Comparison of ENCODE assay signal across 12 cellular contexts in the genomic region with DNA sequence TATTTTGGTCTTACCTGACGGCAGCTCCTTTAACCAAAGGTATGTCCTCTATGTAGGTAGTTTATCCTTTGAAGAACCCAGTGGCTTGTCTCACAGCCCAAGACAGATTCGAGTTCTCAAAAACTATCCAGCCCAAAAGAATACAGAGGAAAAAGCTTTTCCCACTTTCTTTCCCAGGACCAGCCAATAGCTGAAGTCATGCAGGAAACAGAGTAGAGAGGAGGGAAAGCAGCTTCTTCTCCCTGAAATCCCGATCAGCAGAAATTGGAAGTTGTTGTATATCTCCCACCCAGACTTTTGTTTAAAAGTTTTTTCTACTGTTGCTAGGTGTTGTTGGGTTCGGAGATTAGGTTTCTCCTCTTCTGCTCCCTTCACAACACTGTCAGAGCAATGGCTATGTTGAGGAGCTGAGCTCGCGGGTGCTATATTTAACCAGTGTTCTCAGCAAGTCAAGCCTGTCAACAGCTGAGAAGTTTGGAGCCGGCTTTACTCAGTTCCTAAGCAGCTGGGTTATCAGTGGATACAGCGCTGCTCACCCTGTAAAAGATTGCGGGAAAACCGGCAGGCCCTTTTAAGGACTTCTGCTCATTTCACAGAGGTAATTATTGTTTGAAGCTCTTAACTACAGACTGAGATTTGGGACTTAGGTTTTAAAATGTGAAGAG. TPM values are rescaled to one million over a fixed set of nuclear protein-coding genes. Genes with fewer than 3 reads are reported as not detected.
A peak's percentile ranks its signal among the peaks of the same experiment; 100 is the strongest.
DNase-seq lines count a peak whose midpoint lies in the region; ATAC-seq, FAIRE-seq and TF ChIP-seq lines count a peak whose summit lies in the region.
"Had no signal": no experiment of that assay in that cellular context is flagged by ENCODE, and none has a peak within 500 bp of the region (broad histone marks: within the 10 kb centered on the region; RNA-seq: fewer than 3 reads in every experiment).

A gene with protein sequence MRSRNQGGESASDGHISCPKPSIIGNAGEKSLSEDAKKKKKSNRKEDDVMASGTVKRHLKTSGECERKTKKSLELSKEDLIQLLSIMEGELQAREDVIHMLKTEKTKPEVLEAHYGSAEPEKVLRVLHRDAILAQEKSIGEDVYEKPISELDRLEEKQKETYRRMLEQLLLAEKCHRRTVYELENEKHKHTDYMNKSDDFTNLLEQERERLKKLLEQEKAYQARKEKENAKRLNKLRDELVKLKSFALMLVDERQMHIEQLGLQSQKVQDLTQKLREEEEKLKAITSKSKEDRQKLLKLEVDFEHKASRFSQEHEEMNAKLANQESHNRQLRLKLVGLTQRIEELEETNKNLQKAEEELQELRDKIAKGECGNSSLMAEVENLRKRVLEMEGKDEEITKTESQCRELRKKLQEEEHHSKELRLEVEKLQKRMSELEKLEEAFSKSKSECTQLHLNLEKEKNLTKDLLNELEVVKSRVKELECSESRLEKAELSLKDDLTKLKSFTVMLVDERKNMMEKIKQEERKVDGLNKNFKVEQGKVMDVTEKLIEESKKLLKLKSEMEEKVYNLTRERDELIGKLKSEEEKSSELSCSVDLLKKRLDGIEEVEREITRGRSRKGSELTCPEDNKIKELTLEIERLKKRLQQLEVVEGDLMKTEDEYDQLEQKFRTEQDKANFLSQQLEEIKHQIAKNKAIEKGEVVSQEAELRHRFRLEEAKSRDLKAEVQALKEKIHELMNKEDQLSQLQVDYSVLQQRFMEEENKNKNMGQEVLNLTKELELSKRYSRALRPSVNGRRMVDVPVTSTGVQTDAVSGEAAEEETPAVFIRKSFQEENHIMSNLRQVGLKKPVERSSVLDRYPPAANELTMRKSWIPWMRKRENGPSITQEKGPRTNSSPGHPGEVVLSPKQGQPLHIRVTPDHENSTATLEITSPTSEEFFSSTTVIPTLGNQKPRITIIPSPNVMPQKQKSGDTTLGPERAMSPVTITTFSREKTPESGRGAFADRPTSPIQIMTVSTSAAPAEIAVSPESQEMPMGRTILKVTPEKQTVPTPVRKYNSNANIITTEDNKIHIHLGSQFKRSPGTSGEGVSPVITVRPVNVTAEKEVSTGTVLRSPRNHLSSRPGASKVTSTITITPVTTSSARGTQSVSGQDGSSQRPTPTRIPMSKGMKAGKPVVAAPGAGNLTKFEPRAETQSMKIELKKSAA (N-terminal part only) (minus strand): TSS at position 401 of the 665 bp plus-strand sequence. CDS start 78,828 bp downstream, outside the sequence.

- no peaks in the 10 kb centered on the region for H3K79me2 ChIP-seq in K562 (ENCODE audit: control insufficient read depth, insufficient read depth, low read length)

- H3K36me3 ChIP-seq in K562 (ENCODE audit: control insufficient read depth, insufficient read depth, low read length) = no peaks in the 10 kb centered on the region

- no peak within 1 kb of the TSS for H3K4me2 ChIP-seq in K562 (ENCODE audit: insufficient read depth, low read length)

- CTCF ChIA-PET in K562 (lab: Yijun Ruan, JAX; ENCODE audit: low intra/inter-chr PET ratio) = no interaction called here

- no peak within 1 kb of the TSS for H3K9ac ChIP-seq in K562 (ENCODE audit: insufficient read depth in 1 of 2, low read depth in 2 of 2, low read length in 2 of 2)

- H3K4me1 ChIP-seq in K562 (replicated peaks in 1 of 2; ENCODE audit: control insufficient read depth in 2 of 2, insufficient read depth in 2 of 2, low read length in 2 of 2) = peaks cover 0 to 7% of the 10 kb centered on the region in 2 experiments; a peak in 2 of 5 replicates

- TF ChIP-seq CTCF in K562 (IDR thresholded peaks at IDR 0.05 in 2 of 3, conservative IDR thresholded peaks at IDR 0.05 in 1 of 3; ENCODE audit: insufficient read depth in 2 of 3, low read depth in 1 of 3, low read length in 3 of 3) = no peak

- intact Hi-C loops in K562 (cut with micrococcal nuclease) = no loop called here
- intact Hi-C loops in sciatic nerve (cut with DNase I) = no loop called here

- no peaks in the 10 kb centered on the region for H3K9me3 ChIP-seq in K562 (replicated peaks; ENCODE audit: control insufficient read depth, insufficient read depth, low read depth, low read length)

- in situ Hi-C loops in K562 (cut with MboI) = no loop called here
- in situ Hi-C loops in KBM-7 (cut with MboI; ENCODE audit: low pct_unique_long_range_greater_than_20kb, low sequenced_read_pairs) = no loop called here

- BruUV-seq in K562 (replicated peaks; lab: Mats Ljungman, UMichigan) = no TSS peak

- POLR2A ChIA-PET in K562 (lab: Yijun Ruan, JAX) = interaction anchor here (0.9 to 1.7 kb wide), 4 partner anchors 11 to 46 kb away, joined by 3 to 6 read pairs (median 4); no protein-coding TSS in a partner anchor

- no peak within 1 kb of the TSS for H3K27ac ChIP-seq in K562 (ENCODE audit: extremely low read depth, low read depth, low read length)

- peak; percentile 67 for ATAC-seq in K562
- ATAC-seq in sciatic nerve = peak; percentile 93
- ATAC-seq in GM18870 (IDR thresholded peaks at IDR 0.05; ENCODE audit: unreplicated experiment) = no peak
- ATAC-seq in HG03457 (IDR thresholded peaks at IDR 0.05; ENCODE audit: unreplicated experiment) = no peak
- no peak for ATAC-seq in HG03565 (IDR thresholded peaks at IDR 0.05; ENCODE audit: unreplicated experiment)

- no peaks in the 10 kb centered on the region for H4K20me1 ChIP-seq in K562 (replicated peaks; ENCODE audit: control insufficient read depth, insufficient read depth, low read length)

- no peak for DNase-seq in GM19239 (ENCODE audit: insufficient read length, low spot score)
- DNase-seq in K562 (ENCODE audit: extremely low read depth in 1 of 4, low spot score in 3 of 4) = peak in 1 of 4 experiments; percentile 18
- peak; percentile 17 for DNase-seq in iPS-NIHi7 (ENCODE audit: extremely low spot score)
- peak; percentile 53 for DNase-seq in sciatic nerve (ENCODE audit: low spot score)
- DNase-seq in KBM-7 = no peak
- DNase-seq: activated CD4-positive, CD25-positive, alpha-beta regulatory T cell treated with anti-CD3 and anti-CD28 coated beads, Interleukin-2, amount 50 U/mL, for 72 hours; GF-D8; NCI-H146; stimulated activated CD4-positive, alpha-beta T cell treated with anti-CD3 and anti-CD28 coated beads, Interleukin-15, amount 100 ng/mL, for 24 hours had no signal

- H3K27me3 ChIP-seq in K562 (ENCODE audit: control insufficient read depth in 2 of 2, insufficient read depth in 2 of 2, low read length in 2 of 2) = no peaks in the 10 kb centered on the region; a peak in 1 of 5 replicates

- TF ChIP-seq RAD21 in K562 (CRISPR knock-in tag; conservative IDR thresholded peaks at IDR 0.05 in 1 of 2, IDR thresholded peaks at IDR 0.05 in 1 of 2) = no peak

- no peaks in the 10 kb centered on the region for H3K9me1 ChIP-seq in K562 (ENCODE audit: control insufficient read depth, insufficient read depth, low read length)

- FAIRE-seq in GM19239 (lab: Jason Lieb, UNC) = peak; percentile 54
- FAIRE-seq in K562 (lab: Jason Lieb, UNC) = no peak

- TF ChIP-seq EP300 in K562 (IDR thresholded peaks at IDR 0.05; ENCODE audit: low read length) = no peak

- no peak within 1 kb of the TSS for H3K4me3 ChIP-seq in K562

- WGBS in K562 (ENCODE audit: insufficient coverage, low coverage, missing lambda C conversion rate) = under 1% methylated on average over 10 of the region's 10 CpGs

- H2AFZ ChIP-seq in K562 (ENCODE audit: low read depth, low read length) = no peak within 1 kb of the TSS

- TF ChIP-seq POLR2A in K562 (conservative IDR thresholded peaks at IDR 0.05) = no peak

TF ChIP-seq in K562, 482 proteins besides CTCF, POLR2A, EP300 and RAD21:
- TF ChIP-seq, protein P1, sequence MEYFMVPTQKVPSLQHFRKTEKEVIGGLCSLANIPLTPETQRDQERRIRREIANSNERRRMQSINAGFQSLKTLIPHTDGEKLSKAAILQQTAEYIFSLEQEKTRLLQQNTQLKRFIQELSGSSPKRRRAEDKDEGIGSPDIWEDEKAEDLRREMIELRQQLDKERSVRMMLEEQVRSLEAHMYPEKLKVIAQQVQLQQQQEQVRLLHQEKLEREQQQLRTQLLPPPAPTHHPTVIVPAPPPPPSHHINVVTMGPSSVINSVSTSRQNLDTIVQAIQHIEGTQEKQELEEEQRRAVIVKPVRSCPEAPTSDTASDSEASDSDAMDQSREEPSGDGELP (CRISPR knock-in tag; IDR thresholded peaks at IDR 0.05; ENCODE audit: borderline replicate concordance) = peak; percentile 43; the same call in 1 of the 2 replicates
- TF ChIP-seq, protein P2, sequence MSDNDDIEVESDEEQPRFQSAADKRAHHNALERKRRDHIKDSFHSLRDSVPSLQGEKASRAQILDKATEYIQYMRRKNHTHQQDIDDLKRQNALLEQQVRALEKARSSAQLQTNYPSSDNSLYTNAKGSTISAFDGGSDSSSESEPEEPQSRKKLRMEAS (CRISPR knock-in tag; IDR thresholded peaks at IDR 0.05) = no peak
TF ChIP-seq in K562: peak in this region for 1.

RNA-seq across cellular contexts. Expression of the gene that starts here (rescaled TPM):
- not detected in 2 replicates for total RNA-seq in K562 (2011; cell fraction: chromatin; rRNA removed; ENCODE audit: low replicate concordance)
- not detected in 2 replicates for total RNA-seq in K562 (2011; cell fraction: nucleolus; rRNA removed)
- total RNA-seq in K562 (2011; cell fraction: nucleoplasm; rRNA removed) = not detected in 2 replicates
- total RNA-seq in K562 (2014; rRNA removed) (0.04 TPM in 1 of 2 replicates, not detected in the other), K562 (2014; rRNA removed; fragmentation: Illumina TruSeq; extraction: Trizol) (0.25 and 0.26 TPM in 2 replicates), K562 (2015; rRNA removed; fragmentation: Illumina TruSeq; extraction: Trizol) (0.11 and 0.14 TPM in 2 replicates), K562 (2021) (0.04 and 0.09 TPM in 2 replicates), sciatic nerve (40.2 TPM)
- polyA plus RNA-seq in K562 (2011; rRNA removed) (0.03 TPM in 1 of 2 replicates, not detected in the other), K562 (2014; fragmentation: Illumina TruSeq; extraction: Trizol) (0.15 and 0.21 TPM in 2 replicates), K562 (2014; fragmentation: Nextera tagmentation; extraction: Ambion mirVana) (under 1 TPM; 0.07 to 0.11 TPM), K562 (2014; rRNA removed) (0.03 and 0.04 TPM in 2 replicates)
- 0.03 TPM in 1 of 2 replicates, not detected in the other for polyA plus RNA-seq in K562 (2011; cell fraction: cytosol; rRNA removed)
- polyA plus RNA-seq in K562 (2011; cell fraction: nucleus; rRNA removed) = not detected in 2 replicates
- 0.16 and 0.19 TPM in 2 replicates for polyA plus RNA-seq in K562 (2012)
- polyA minus RNA-seq in K562 (2011; rRNA and poly(A)+ RNA removed) = 0.14 TPM in 1 of 2 replicates, not detected in the other
- polyA minus RNA-seq in K562 (2011; cell fraction: cytosol; rRNA and poly(A)+ RNA removed) = not detected in 2 replicates
- polyA minus RNA-seq in K562 (2011; cell fraction: nucleus; rRNA and poly(A)+ RNA removed) = not detected in 2 replicates

Comparison
In these comparisons a context has a peak if more than half of its experiments do, and no peak if none do; other contexts are left out.
1. RNA of the gene that starts here (total RNA-seq): 40.2 TPM in sciatic nerve (single experiment); 0.04 to 0.26 TPM in K562; every median in the first group is over 10 times any median in the second.
2. Peak in ATAC-seq in K562; RNA of the gene not detected or under 1 TPM.
3. DNase-seq: peak in iPS-NIHi7 (single experiment) and sciatic nerve (single experiment); none in GM19239 (single experiment) and KBM-7 (single experiment).